ENCODE assay signal across 15 cellular contexts in genomic region chr2:172281648-172282576, GRCh38.
A peak's percentile ranks its signal among the peaks of the same experiment; 100 is the strongest.
DNase-seq lines count a peak whose midpoint lies in the region; ATAC-seq, FAIRE-seq and TF ChIP-seq lines count a peak whose summit lies in the region.
"Had no signal": no experiment of that assay in that cellular context is flagged by ENCODE, and none has a peak within 500 bp of the region (broad histone marks: within the 10 kb centered on the region; RNA-seq: fewer than 3 reads in every experiment).

No MANE protein-coding gene starts in this region.

- H3K4me2 ChIP-seq in fibroblast of lung (ENCODE audit: extremely low read depth, insufficient read depth, low read length) = no peak overlapping the region
- no peak overlapping the region for H3K4me2 ChIP-seq in trophoblast cell (ENCODE audit: low read length)

- H4K20me1 ChIP-seq in fibroblast of lung (ENCODE audit: control insufficient read depth, extremely low read depth, insufficient read depth, low read length) = no peaks in the 10 kb centered on the region

- peak; percentile 86 for DNase-seq in HCEC 1CT
- no peak for DNase-seq in SJCRH30
- peak; percentile 79 to 85 for DNase-seq in fibroblast of lung (ENCODE audit: low read depth in 2 of 2)
- DNase-seq in trophoblast cell = peak in 1 of 2 donors; percentile 31
- DNase-seq in DMS 273 treated with DMSO at 0.1 percent for 48 hours (lab: John Stamatoyannopoulos, UW) = no peak
- no peak for DNase-seq in foreskin melanocyte
- DNase-seq in GM19239 (ENCODE audit: insufficient read length, low spot score) = no peak
- DNase-seq: activated CD4-positive, alpha-beta memory T cell treated with anti-CD3 and anti-CD28 coated beads for 36 hours; activated effector memory CD4-positive, alpha-beta T cell treated with Interleukin-2 at 50 U/mL for 16 hours; CD8-positive, alpha-beta T cell; NCI-H1436; stomach had no signal

- H2BK120ac ChIP-seq in trophoblast cell (ENCODE audit: insufficient read depth, low read length, poor library complexity) = peak overlapping the region; percentile 50

- H3K4me3 ChIP-seq in SJCRH30 = no peak overlapping the region
- H3K4me3 ChIP-seq in fibroblast of lung (replicated peaks in 1 of 4; ENCODE audit: control extremely low read depth in 1 of 4, insufficient read depth in 1 of 4, low read depth in 3 of 4, low read length in 4 of 4) = no peak overlapping the region
- H3K4me3 ChIP-seq in trophoblast cell (ENCODE audit: low read depth, low read length) = no peak overlapping the region
- H3K4me3 ChIP-seq: cardiac muscle cell, right atrium auricular region, stomach had no signal

- H3K14ac ChIP-seq in trophoblast cell (ENCODE audit: low read length) = no peak overlapping the region

- FAIRE-seq in GM19239 (lab: Jason Lieb, UNC) = no peak

- H3K9ac ChIP-seq in fibroblast of lung (ENCODE audit: insufficient read depth, low read length) = no peak overlapping the region
- H3K9ac ChIP-seq in trophoblast cell (ENCODE audit: low read length) = no peak overlapping the region

- H3K18ac ChIP-seq in trophoblast cell (ENCODE audit: low read length) = no peak overlapping the region

- TF ChIP-seq CTCF in fibroblast of lung (conservative IDR thresholded peaks at IDR 0.05 in 1 of 2, IDR thresholded peaks at IDR 0.05 in 1 of 2; ENCODE audit: low read depth in 1 of 2, low read length in 2 of 2) = no peak

- H4K12ac ChIP-seq in trophoblast cell (ENCODE audit: low read depth, low read length) = no peak overlapping the region

- H2AFZ ChIP-seq in fibroblast of lung (ENCODE audit: low read length) = no peak overlapping the region
- H2AFZ ChIP-seq in trophoblast cell (ENCODE audit: insufficient read depth, low read length, poor library complexity) = no peak overlapping the region

- peak overlapping the region; percentile 90 for H3K27ac ChIP-seq in SJCRH30
- peak overlapping the region; percentile 69 for H3K27ac ChIP-seq in fibroblast of lung (ENCODE audit: insufficient read depth, low read length)
- H3K27ac ChIP-seq in trophoblast cell (ENCODE audit: low read depth, low read length) = no peak overlapping the region
- H3K27ac ChIP-seq: cardiac muscle cell, right atrium auricular region, stomach had no signal

- H2BK12ac ChIP-seq in trophoblast cell (ENCODE audit: low read length) = no peak overlapping the region

- no peak overlapping the region for H3K4ac ChIP-seq in trophoblast cell (ENCODE audit: low read depth, low read length)

- H3K23ac ChIP-seq in trophoblast cell (ENCODE audit: low read length) = no peak overlapping the region

- H3K9me3 ChIP-seq in SJCRH30 (replicated peaks) (no peaks in the 10 kb centered on the region), fibroblast of lung (ENCODE audit: control insufficient read depth, insufficient read depth, low read depth, low read length) (no peaks in the 10 kb centered on the region), trophoblast cell (ENCODE audit: insufficient read depth, low read depth, low read length) (no peaks in the 10 kb centered on the region)

- H3K27me3 ChIP-seq in SJCRH30 (no peaks in the 10 kb centered on the region), fibroblast of lung (ENCODE audit: control insufficient read depth, insufficient read depth, low read length) (no peaks in the 10 kb centered on the region), trophoblast cell (ENCODE audit: insufficient read depth, low read length) (no peaks in the 10 kb centered on the region)
- H3K27me3 ChIP-seq: cardiac muscle cell, right atrium auricular region, stomach had no signal

- WGBS in trophoblast cell (ENCODE audit: extremely low coverage, insufficient coverage, insufficient read length) = no CpG with 5 or more reads among the region's 3 CpGs

- H3K36me3 ChIP-seq in SJCRH30 (no peaks in the 10 kb centered on the region), fibroblast of lung (ENCODE audit: control insufficient read depth, insufficient read depth, low read length) (no peaks in the 10 kb centered on the region), trophoblast cell (ENCODE audit: control insufficient read depth in 1 of 2, insufficient read depth in 2 of 2, low read length in 2 of 2) (no peaks in the 10 kb centered on the region)
- H3K36me3 ChIP-seq: cardiac muscle cell, right atrium auricular region, stomach had no signal

- no peak overlapping the region for H4K91ac ChIP-seq in trophoblast cell (ENCODE audit: low read depth, low read length)

- H3K79me1 ChIP-seq in trophoblast cell (ENCODE audit: low read length) = peaks cover 12% of the 10 kb centered on the region

- no peak overlapping the region for H2BK5ac ChIP-seq in trophoblast cell (ENCODE audit: low read depth, low read length, poor library complexity)

- H2AK5ac ChIP-seq in trophoblast cell (ENCODE audit: low read length) = no peak overlapping the region

- H3K79me2 ChIP-seq in fibroblast of lung (ENCODE audit: control insufficient read depth, insufficient read depth, low read length) (no peaks in the 10 kb centered on the region), trophoblast cell (ENCODE audit: control insufficient read depth, insufficient read depth, low read length, poor library complexity) (peaks cover 1% of the 10 kb centered on the region)

- H3K4me1 ChIP-seq in SJCRH30 (peaks cover 43% of the 10 kb centered on the region), fibroblast of lung (ENCODE audit: control insufficient read depth, extremely low read depth, insufficient read depth, low read length) (peaks cover 22% of the 10 kb centered on the region), trophoblast cell (ENCODE audit: control insufficient read depth in 1 of 2, insufficient read depth in 2 of 2, low read length in 2 of 2) (peaks cover 16 to 18% of the 10 kb centered on the region in 2 experiments)

- no peak for ATAC-seq in GM18519 (IDR thresholded peaks at IDR 0.05; ENCODE audit: low FRiP score, unreplicated experiment)
- ATAC-seq: CD8-positive, alpha-beta T cell had no signal

- H4K8ac ChIP-seq in trophoblast cell (ENCODE audit: low read depth, low read length) = no peak overlapping the region

Comparison
In these comparisons a context has a peak if more than half of its experiments do, and no peak if none do; other contexts are left out.
1. DNase-seq: peak in HCEC 1CT (single experiment) and fibroblast of lung (2 of 2); none in SJCRH30 (0 of 2), DMS 273 treated with DMSO at 0.1 percent for 48 hours (single experiment), foreskin melanocyte (single experiment) and GM19239 (single experiment).